In genomic region chr15:78424673-78425072, GRCh38 we compare ENCODE assay signal across 9 cellular contexts.
"Had no signal": no experiment of that assay in that cellular context is flagged by ENCODE, and none has a peak within 500 bp of the region (broad histone marks: within the 10 kb centered on the region; RNA-seq: fewer than 3 reads in every experiment).

No MANE protein-coding gene starts in this region.

- FAIRE-seq: HTR-8/SVneo had no signal

- H2AFZ ChIP-seq: GM23248 had no signal

- H3K27ac ChIP-seq: GM23248 had no signal

- H3K4me3 ChIP-seq: GM23248, HAP-1 had no signal

- H3K9me3 ChIP-seq: HAP-1 had no signal

- DNase-seq: GM23248, GOT3, H7, HFFc6, IMR-90, KBM-7 had no signal

- H3K36me3 ChIP-seq: HAP-1 had no signal

- ATAC-seq: HCT116 had no signal

- H3K9ac ChIP-seq: GM23248 had no signal
